In genomic region chrX:35696760-35697234, GRCh38 we compare ENCODE assay signal across 18 cellular contexts.
DNase-seq lines count a peak whose midpoint lies in the region; ATAC-seq, FAIRE-seq and TF ChIP-seq lines count a peak whose summit lies in the region.
"Had no signal": no experiment of that assay in that cellular context is flagged by ENCODE, and none has a peak within 500 bp of the region (broad histone marks: within the 10 kb centered on the region; RNA-seq: fewer than 3 reads in every experiment).

No MANE protein-coding gene starts in this region.

- no peaks in the 10 kb centered on the region for H3K36me3 Mint-ChIP-seq in natural killer cell
- H3K36me3 Mint-ChIP-seq: CD8-positive, alpha-beta memory T cell had no signal

- H3K56ac ChIP-seq in mesendoderm (ENCODE audit: low read length), result no peak overlapping the region

- H2BK120ac ChIP-seq in mesendoderm (ENCODE audit: low read depth, low read length), result no peak overlapping the region

- no peak overlapping the region for H3K23ac ChIP-seq in mesendoderm (ENCODE audit: low read length)

- no peak overlapping the region for H3K4me3 Mint-ChIP-seq in natural killer cell
- H3K4me3 Mint-ChIP-seq: CD8-positive, alpha-beta memory T cell had no signal

- H3K9me3 Mint-ChIP-seq in natural killer cell, result no peaks in the 10 kb centered on the region

- DNase-seq in RCC 7860 (ENCODE audit: low spot score) (peak; percentile 49), pancreas (no peak), natural killer cell (no peak), NCI-H82 (lab: John Stamatoyannopoulos, UW) (no peak), mesendoderm (no peak)
- DNase-seq: CD8-positive, alpha-beta memory T cell; MV-4-11; NCI-H187; NCI-H2227 treated with DMSO at 0.1 percent for 48 hours; NCI-H510A treated with DMSO at 0.1 percent for 48 hours; PC-9 had no signal

- H3K27ac ChIP-seq in pancreas (no peak overlapping the region), mesendoderm (ENCODE audit: low read depth, low read length) (no peak overlapping the region)
- H3K27ac ChIP-seq: BLaER1 treated with 17β-estradiol and CSF1 and Interleukin-3, amounts not matched to agents 10 nM and 100 nM; HL-60; KMS-11; PC-9; SJSA1 had no signal

- H3K4me1 Mint-ChIP-seq in natural killer cell, result no peaks in the 10 kb centered on the region
- H3K4me1 Mint-ChIP-seq: CD8-positive, alpha-beta memory T cell had no signal

- no peak overlapping the region for H4K8ac ChIP-seq in mesendoderm (ENCODE audit: low read depth, low read length)

- no peak overlapping the region for H3K4ac ChIP-seq in mesendoderm (ENCODE audit: low read depth, low read length)

- TF ChIP-seq CTCF in pancreas (IDR thresholded peaks at IDR 0.05), result no peak
- TF ChIP-seq CTCF in natural killer cell (IDR thresholded peaks at IDR 0.05), result no peak

- H3K36me3 ChIP-seq in pancreas (no peaks in the 10 kb centered on the region), mesendoderm (ENCODE audit: control insufficient read depth, insufficient read depth, low read length) (no peaks in the 10 kb centered on the region)
- H3K36me3 ChIP-seq: BLaER1 treated with 17β-estradiol and CSF1 and Interleukin-3, amounts not matched to agents 10 nM and 100 nM; SJSA1 had no signal

- H2AK5ac ChIP-seq in mesendoderm (ENCODE audit: low read length), result no peak overlapping the region

- ATAC-seq in GM18868 (IDR thresholded peaks at IDR 0.05; ENCODE audit: unreplicated experiment) (peak; percentile 78), HG02678 (IDR thresholded peaks at IDR 0.05; ENCODE audit: unreplicated experiment) (peak; percentile 42), pancreas (no peak), natural killer cell (no peak)

- no peak overlapping the region for H3K4me2 ChIP-seq in mesendoderm (ENCODE audit: low read length)
- H3K4me2 ChIP-seq: BLaER1 treated with 17β-estradiol and CSF1 and Interleukin-3, amounts not matched to agents 10 nM and 100 nM; KMS-11; PC-9 had no signal

- H3K4me3 ChIP-seq in pancreas (no peak overlapping the region), mesendoderm (ENCODE audit: low read length) (no peak overlapping the region)
- H3K4me3 ChIP-seq: BLaER1 treated with 17β-estradiol and CSF1 and Interleukin-3, amounts not matched to agents 10 nM and 100 nM; PC-9; SJSA1 had no signal

- H3K4me1 ChIP-seq in pancreas (peaks cover 0 to 3% (median 0%) of the 10 kb centered on the region in 3 donors), mesendoderm (ENCODE audit: control insufficient read depth, low read depth, low read length) (no peaks in the 10 kb centered on the region)
- H3K4me1 ChIP-seq: SJSA1 had no signal

- intact Hi-C loops in pancreas (cut with DNase I) (no loop called here), natural killer cell (cut with micrococcal nuclease) (no loop called here)

- H3K27ac Mint-ChIP-seq in natural killer cell, result no peak overlapping the region
- H3K27ac Mint-ChIP-seq: CD8-positive, alpha-beta memory T cell had no signal

- H4K5ac ChIP-seq in mesendoderm (ENCODE audit: low read length), result no peak overlapping the region

- no peaks in the 10 kb centered on the region for H3K9me3 ChIP-seq in pancreas
- H3K9me3 ChIP-seq: BLaER1 treated with 17β-estradiol and CSF1 and Interleukin-3, amounts not matched to agents 10 nM and 100 nM; SJSA1 had no signal

- H2BK5ac ChIP-seq in mesendoderm (ENCODE audit: low read length), result no peak overlapping the region

- no peak overlapping the region for H3K9ac ChIP-seq in mesendoderm (ENCODE audit: low read length)
- H3K9ac ChIP-seq: BLaER1 treated with 17β-estradiol and CSF1 and Interleukin-3, amounts not matched to agents 10 nM and 100 nM; KMS-11 had no signal

- no peaks in the 10 kb centered on the region for H3K79me1 ChIP-seq in mesendoderm (ENCODE audit: low read length)

- H3K27me3 ChIP-seq in pancreas, result peaks cover 0 to 3% (median 0%) of the 10 kb centered on the region in 4 donors
- no peaks in the 10 kb centered on the region for H3K27me3 ChIP-seq in mesendoderm (ENCODE audit: insufficient read depth, low read length, poor library complexity)
- H3K27me3 ChIP-seq: SJSA1 had no signal

- 69 to 75% methylated on average over 2 of the region's 2 CpGs for WGBS in pancreas, 2 donors
- no CpG with 5 or more reads among the region's 2 CpGs for WGBS in mesendoderm (ENCODE audit: extremely low coverage, insufficient coverage, low lambda C conversion rate)

- H3K27me3 Mint-ChIP-seq in natural killer cell (ENCODE audit: low read depth in 2 of 2), result no peaks in the 10 kb centered on the region
- H3K27me3 Mint-ChIP-seq: CD8-positive, alpha-beta memory T cell had no signal

- H2BK15ac ChIP-seq in mesendoderm (replicated peaks; ENCODE audit: low read depth), result no peak overlapping the region

- FAIRE-seq in RCC 7860 (lab: Jason Lieb, UNC), result peak; percentile 93
- peak; percentile 60 for FAIRE-seq in pancreas (lab: Jason Lieb, UNC)
- FAIRE-seq: H54 had no signal

- no peak overlapping the region for H3K18ac ChIP-seq in mesendoderm (ENCODE audit: low read length)

- no peaks in the 10 kb centered on the region for H3K79me2 ChIP-seq in mesendoderm (ENCODE audit: control insufficient read depth, insufficient read depth, low read length)

Comparison
In these comparisons a context has a peak if more than half of its experiments do, and no peak if none do; other contexts are left out.
1. ATAC-seq: peak in GM18868 (single experiment) and HG02678 (single experiment); none in pancreas (0 of 4) and natural killer cell (0 of 3).